In genomic region chr18:80067321-80067720, GRCh38 we compare ENCODE assay signal across 16 cellular contexts. TPM values are rescaled to one million over a fixed set of nuclear protein-coding genes. Genes with fewer than 3 reads are reported as not detected.
DNase-seq lines count a peak whose midpoint lies in the region; ATAC-seq and TF ChIP-seq lines count a peak whose summit lies in the region.
"Had no signal": no experiment of that assay in that cellular context is flagged by ENCODE, and none has a peak within 500 bp of the region (broad histone marks: within the 10 kb centered on the region; RNA-seq: fewer than 3 reads in every experiment).

No MANE protein-coding gene starts in this region.

- H3K27ac Mint-ChIP-seq in activated CD8-positive, alpha-beta memory T cell treated with anti-CD3 and anti-CD28 coated beads, Interleukin-2, amount 10 ng/mL, durations not matched to agents 7 days and 5 days, result no peak overlapping the region
- peak overlapping the region; percentile 17; the same call in 1 of the 2 replicates for H3K27ac Mint-ChIP-seq in WTC11
- H3K27ac Mint-ChIP-seq in stimulated activated effector memory CD8-positive, alpha-beta T cell treated with anti-CD3 and anti-CD28 coated beads, Interleukin-12 subunit alpha, Interleukin-12 subunit beta, amount 100 ng/mL, for 72 hours, result peak overlapping the region; percentile 63
- H3K27ac Mint-ChIP-seq: CD4-positive, alpha-beta memory T cell had no signal

- POLR2A ChIA-PET in WTC11 (lab: Charles Lee), result no interaction called here

- no peaks in the 10 kb centered on the region for H3K27me3 Mint-ChIP-seq in activated CD8-positive, alpha-beta memory T cell treated with anti-CD3 and anti-CD28 coated beads, Interleukin-2, amount 10 ng/mL, durations not matched to agents 7 days and 5 days
- H3K27me3 Mint-ChIP-seq in WTC11 (ENCODE audit: low read depth), result no peaks in the 10 kb centered on the region
- H3K27me3 Mint-ChIP-seq: CD4-positive, alpha-beta memory T cell had no signal

- peaks cover 2% of the 10 kb centered on the region for H3K9me3 Mint-ChIP-seq in activated CD8-positive, alpha-beta memory T cell treated with anti-CD3 and anti-CD28 coated beads, Interleukin-2, amount 10 ng/mL, durations not matched to agents 7 days and 5 days (ENCODE audit: low read depth)
- peaks cover 15% of the 10 kb centered on the region for H3K9me3 Mint-ChIP-seq in WTC11
- no peaks in the 10 kb centered on the region for H3K9me3 Mint-ChIP-seq in stimulated activated effector memory CD8-positive, alpha-beta T cell treated with anti-CD3 and anti-CD28 coated beads, Interleukin-12 subunit alpha, Interleukin-12 subunit beta, amount 100 ng/mL, for 72 hours

- no peak for ATAC-seq in activated CD8-positive, alpha-beta memory T cell treated with anti-CD3 and anti-CD28 coated beads, Interleukin-2, amount 10 ng/mL, durations not matched to agents 7 days and 5 days
- no peak for ATAC-seq in WTC11
- ATAC-seq in stimulated activated effector memory CD8-positive, alpha-beta T cell treated with anti-CD3 and anti-CD28 coated beads, Interleukin-12 subunit alpha, Interleukin-12 subunit beta, amount 100 ng/mL, for 72 hours, result no peak
- no peak for ATAC-seq in GM21515 (IDR thresholded peaks at IDR 0.05; ENCODE audit: unreplicated experiment)

- no peaks in the 10 kb centered on the region for H3K4me1 Mint-ChIP-seq in activated CD8-positive, alpha-beta memory T cell treated with anti-CD3 and anti-CD28 coated beads, Interleukin-2, amount 10 ng/mL, durations not matched to agents 7 days and 5 days
- H3K4me1 Mint-ChIP-seq in WTC11, result no peaks in the 10 kb centered on the region
- H3K4me1 Mint-ChIP-seq in stimulated activated effector memory CD8-positive, alpha-beta T cell treated with anti-CD3 and anti-CD28 coated beads, Interleukin-12 subunit alpha, Interleukin-12 subunit beta, amount 100 ng/mL, for 72 hours, result no peaks in the 10 kb centered on the region
- H3K4me1 Mint-ChIP-seq: CD4-positive, alpha-beta memory T cell had no signal

- no peak for TF ChIP-seq CTCF in WTC11 (IDR thresholded peaks at IDR 0.05)

- peak; percentile 19 for DNase-seq in activated CD8-positive, alpha-beta memory T cell treated with anti-CD3 and anti-CD28 coated beads, Interleukin-2, amount 10 ng/mL, durations not matched to agents 7 days and 5 days
- no peak for DNase-seq in activated CD8-positive, alpha-beta memory T cell treated with anti-CD3 and anti-CD28 coated beads for 24 hours
- DNase-seq in WTC11 (ENCODE audit: low spot score), result no peak
- DNase-seq in islet precursor cell, result peak; percentile 32
- DNase-seq in stimulated activated effector memory CD8-positive, alpha-beta T cell treated with anti-CD3 and anti-CD28 coated beads, Interleukin-12 subunit alpha, Interleukin-12 subunit beta, amount 100 ng/mL, for 72 hours (ENCODE audit: low spot score in 2 of 2), result no peak
- DNase-seq in mesenteric fat pad (ENCODE audit: low spot score), result no peak
- no peak for DNase-seq in GOT3 (lab: John Stamatoyannopoulos, UW)
- DNase-seq: C1 segment of cervical spinal cord; Calu3; CD4-positive, alpha-beta memory T cell; COR-L47; DMS153; DND-41; H7; HCEC 1CT had no signal

- peaks cover 3% of the 10 kb centered on the region for H3K36me3 Mint-ChIP-seq in activated CD8-positive, alpha-beta memory T cell treated with anti-CD3 and anti-CD28 coated beads, Interleukin-2, amount 10 ng/mL, durations not matched to agents 7 days and 5 days
- peaks cover 11% of the 10 kb centered on the region for H3K36me3 Mint-ChIP-seq in WTC11
- no peaks in the 10 kb centered on the region for H3K36me3 Mint-ChIP-seq in stimulated activated effector memory CD8-positive, alpha-beta T cell treated with anti-CD3 and anti-CD28 coated beads, Interleukin-12 subunit alpha, Interleukin-12 subunit beta, amount 100 ng/mL, for 72 hours
- H3K36me3 Mint-ChIP-seq: CD4-positive, alpha-beta memory T cell had no signal

- H3K4me3 Mint-ChIP-seq in activated CD8-positive, alpha-beta memory T cell treated with anti-CD3 and anti-CD28 coated beads, Interleukin-2, amount 10 ng/mL, durations not matched to agents 7 days and 5 days, result no peak overlapping the region
- no peak overlapping the region for H3K4me3 Mint-ChIP-seq in WTC11
- no peak overlapping the region for H3K4me3 Mint-ChIP-seq in stimulated activated effector memory CD8-positive, alpha-beta T cell treated with anti-CD3 and anti-CD28 coated beads, Interleukin-12 subunit alpha, Interleukin-12 subunit beta, amount 100 ng/mL, for 72 hours
- H3K4me3 Mint-ChIP-seq: CD4-positive, alpha-beta memory T cell had no signal

- CTCF ChIA-PET in activated CD8-positive, alpha-beta memory T cell treated with anti-CD3 and anti-CD28 coated beads, Interleukin-2, amount 10 ng/mL, durations not matched to agents 7 days and 5 days (lab: Charles Lee), result no interaction called here
- CTCF ChIA-PET in WTC11 (lab: Charles Lee), result no interaction called here

TF ChIP-seq in WTC11, 78 proteins besides CTCF, POLR2A, EP300 and RAD21 (continues in another document):
- TF ChIP-seq STAT6 (CRISPR knock-in tag; conservative IDR thresholded peaks at IDR 0.05; ENCODE audit: low read depth) (no peak), AFF4 (CRISPR knock-in tag; IDR thresholded peaks at IDR 0.05; ENCODE audit: borderline replicate concordance) (no peak), ATF1 (CRISPR knock-in tag; IDR thresholded peaks at IDR 0.05) (no peak), USF2 (CRISPR knock-in tag; IDR thresholded peaks at IDR 0.05) (no peak), ZNF138 (CRISPR knock-in tag; conservative IDR thresholded peaks at IDR 0.05) (no peak), CREB1 (CRISPR knock-in tag; IDR thresholded peaks at IDR 0.05) (no peak), ZNF219 (CRISPR knock-in tag; IDR thresholded peaks at IDR 0.05; ENCODE audit: borderline replicate concordance) (no peak), PRRX2 (CRISPR knock-in tag; IDR thresholded peaks at IDR 0.05) (no peak)

RNA-seq across cellular contexts. Expression of gene RBFA, which starts 33.1 kb away (rescaled TPM):
- 10 to 100 TPM; 24.2 to 28.6 TPM for total RNA-seq in activated CD8-positive, alpha-beta memory T cell treated with anti-CD3 and anti-CD28 coated beads, Interleukin-2, amount 10 ng/mL, durations not matched to agents 7 days and 5 days
- 32.1 to 37.1 TPM (median 33.2 TPM) in 3 replicates for total RNA-seq in WTC11 (2021)
- 31.7 TPM for total RNA-seq in mesenteric fat pad

RNA-seq across cellular contexts. Expression of gene ADNP2, which starts 41.7 kb away (rescaled TPM):
- 10 to 100 TPM; 23.2 to 27.1 TPM for total RNA-seq in activated CD8-positive, alpha-beta memory T cell treated with anti-CD3 and anti-CD28 coated beads, Interleukin-2, amount 10 ng/mL, durations not matched to agents 7 days and 5 days
- 46.5 to 56.0 TPM (median 49.0 TPM) in 3 replicates for total RNA-seq in WTC11 (2021)
- 16.0 TPM for total RNA-seq in mesenteric fat pad

Comparison
In these comparisons a context has a peak if more than half of its experiments do, and no peak if none do; other contexts are left out.
1. DNase-seq: peak in activated CD8-positive, alpha-beta memory T cell treated with anti-CD3 and anti-CD28 coated beads, Interleukin-2, amount 10 ng/mL, durations not matched to agents 7 days and 5 days (single experiment) and islet precursor cell (single experiment); none in activated CD8-positive, alpha-beta memory T cell treated with anti-CD3 and anti-CD28 coated beads for 24 hours (single experiment), WTC11 (single experiment), stimulated activated effector memory CD8-positive, alpha-beta T cell treated with anti-CD3 and anti-CD28 coated beads, Interleukin-12 subunit alpha, Interleukin-12 subunit beta, amount 100 ng/mL, for 72 hours (0 of 2), mesenteric fat pad (single experiment) and GOT3 (single experiment).